Comparison of ENCODE assay signal across 8 cellular contexts in the genomic region with DNA sequence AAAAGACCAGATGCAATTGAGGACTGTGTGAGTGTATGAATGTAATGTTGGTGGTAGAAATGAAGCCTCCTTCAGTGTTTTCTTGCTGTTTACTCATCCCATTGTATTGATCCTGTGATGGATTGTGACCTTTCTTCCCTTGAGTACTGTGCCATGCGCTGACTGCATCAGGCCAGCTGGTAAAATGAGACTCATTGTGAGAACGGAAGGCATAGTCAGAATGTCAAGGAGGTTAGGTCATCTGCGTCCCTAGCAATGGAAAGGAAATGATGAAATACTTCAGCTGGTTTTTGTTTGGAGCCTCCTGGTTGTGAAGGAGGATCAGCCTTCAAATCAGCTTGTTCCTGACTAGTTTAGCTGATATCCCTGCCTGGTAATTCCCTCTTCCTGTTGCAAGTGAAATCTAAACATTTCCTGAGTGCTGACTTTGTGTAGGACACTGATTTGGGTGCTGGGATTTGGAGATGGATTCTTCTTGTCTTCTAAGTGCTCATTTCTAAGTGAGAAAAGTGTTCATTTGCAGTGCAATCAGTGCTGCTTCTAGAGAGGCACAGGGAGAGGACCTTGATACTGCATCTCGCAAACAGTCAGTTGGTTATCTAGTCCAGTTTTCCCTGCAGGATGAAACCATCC. TPM values are rescaled to one million over a fixed set of nuclear protein-coding genes. Genes with fewer than 3 reads are reported as not detected.
DNase-seq lines count a peak whose midpoint lies in the region; ATAC-seq, FAIRE-seq and TF ChIP-seq lines count a peak whose summit lies in the region.

No MANE protein-coding gene starts in this region.

- H3K36me3 ChIP-seq in astrocyte (ENCODE audit: insufficient read depth, low read length) (no peaks in the 10 kb centered on the region), right lobe of liver (no peaks in the 10 kb centered on the region)

- H3K4me1 ChIP-seq in astrocyte (ENCODE audit: insufficient read depth, low read length) (peaks cover 31% of the 10 kb centered on the region), right lobe of liver (peaks cover 0 to 25% (median 8%) of the 10 kb centered on the region in 4 donors)

- ATAC-seq in right lobe of liver, result peak; percentile 63 to 73 (median 69)
- no peak for ATAC-seq in HG03342 (IDR thresholded peaks at IDR 0.05; ENCODE audit: unreplicated experiment)
- no peak for ATAC-seq in GM21381 (IDR thresholded peaks at IDR 0.05; ENCODE audit: unreplicated experiment)

- H3K27ac Mint-ChIP-seq in astrocyte (ENCODE audit: unreplicated experiment), result peak overlapping the region; percentile 98

- no peak overlapping the region for H2AFZ ChIP-seq in astrocyte (ENCODE audit: low read depth, low read length)

- peaks cover 33% of the 10 kb centered on the region for H3K4me1 Mint-ChIP-seq in astrocyte (ENCODE audit: low read depth, unreplicated experiment)

- H3K4me3 ChIP-seq in astrocyte (ENCODE audit: insufficient read depth, low read depth, low read length) (no peak overlapping the region), right lobe of liver (no peak overlapping the region)

- no peaks in the 10 kb centered on the region for H3K9me3 ChIP-seq in astrocyte (ENCODE audit: insufficient read depth, low read depth, low read length)
- H3K9me3 ChIP-seq in right lobe of liver, result no peaks in the 10 kb centered on the region

- peak overlapping the region; percentile 56 for H3K4me2 ChIP-seq in astrocyte (ENCODE audit: low read length)

- peak; percentile 98 for FAIRE-seq in astrocyte (lab: Jason Lieb, UNC)

- peak overlapping the region; percentile 46 for H3K9ac ChIP-seq in astrocyte (ENCODE audit: low read length)

- H3K79me2 ChIP-seq in astrocyte (ENCODE audit: insufficient read depth, low read length), result no peaks in the 10 kb centered on the region

- peaks cover 4% of the 10 kb centered on the region for H3K9me3 Mint-ChIP-seq in astrocyte (ENCODE audit: unreplicated experiment)

- DNase-seq in SIG-M5 treated with dmso at 0.1 percent for 504 hours (lab: John Stamatoyannopoulos, UW; ENCODE audit: unreplicated experiment), result peak; percentile 50
- DNase-seq in SIG-M5 (lab: John Stamatoyannopoulos, UW), result no peak
- DNase-seq in NCI-H510A (lab: John Stamatoyannopoulos, UW), result peak; percentile 47
- peak; percentile 97 for DNase-seq in astrocyte (ENCODE audit: low read depth)
- DNase-seq in right lobe of liver, result no peak
- DNase-seq in NCI-H526 (lab: John Stamatoyannopoulos, UW), result no peak

- no peaks in the 10 kb centered on the region for H3K36me3 Mint-ChIP-seq in astrocyte (ENCODE audit: low read depth, unreplicated experiment)

- TF ChIP-seq POLR2A in right lobe of liver (IDR thresholded peaks at IDR 0.05), result no peak

- H3K27ac ChIP-seq in astrocyte (ENCODE audit: low read depth, low read length) (peak overlapping the region; percentile 80), right lobe of liver (peak overlapping the region in 1 of 3 donors; percentile 7)

- TF ChIP-seq CTCF in astrocyte (IDR thresholded peaks at IDR 0.05; ENCODE audit: insufficient read depth, low read depth, low read length) (no peak), right lobe of liver (IDR thresholded peaks at IDR 0.05) (no peak)

- WGBS in right lobe of liver (ENCODE audit: insufficient coverage, low coverage, low lambda C conversion rate, missing lambda C conversion rate), result 6% methylated on average over 2 of the region's 4 CpGs

- H3K27me3 ChIP-seq in astrocyte (ENCODE audit: insufficient read depth, low read length) (no peaks in the 10 kb centered on the region), right lobe of liver (no peaks in the 10 kb centered on the region)

- H3K4me3 Mint-ChIP-seq in astrocyte (ENCODE audit: unreplicated experiment), result peak overlapping the region; percentile 29

- H4K20me1 ChIP-seq in astrocyte (ENCODE audit: insufficient read depth, low read length), result no peaks in the 10 kb centered on the region

- no peaks in the 10 kb centered on the region for H3K27me3 Mint-ChIP-seq in astrocyte (ENCODE audit: low read depth, unreplicated experiment)

- intact Hi-C loops in right lobe of liver (cut with DNase I), result no loop called here

RNA-seq across cellular contexts. Expression of a gene that starts 35.5 kb away (rescaled TPM):
- not detected in 2 replicates for total RNA-seq in astrocyte
- total RNA-seq in right lobe of liver, result 1 to 10 TPM in 1 of 6 experiments, under 1 TPM in 5; 0.19 to 2.0 (median 0.38) TPM

Comparison
In these comparisons a context has a peak if more than half of its experiments do, and no peak if none do; other contexts are left out.
1. DNase-seq: peak in SIG-M5 treated with dmso at 0.1 percent for 504 hours (single experiment), NCI-H510A (single experiment) and astrocyte (single experiment); none in SIG-M5 (single experiment), right lobe of liver (0 of 3) and NCI-H526 (0 of 2).
2. ATAC-seq: peak in right lobe of liver (4 of 4); none in HG03342 (single experiment) and GM21381 (single experiment).